10 cellular contexts compared by ENCODE assay signal in the genomic region with DNA sequence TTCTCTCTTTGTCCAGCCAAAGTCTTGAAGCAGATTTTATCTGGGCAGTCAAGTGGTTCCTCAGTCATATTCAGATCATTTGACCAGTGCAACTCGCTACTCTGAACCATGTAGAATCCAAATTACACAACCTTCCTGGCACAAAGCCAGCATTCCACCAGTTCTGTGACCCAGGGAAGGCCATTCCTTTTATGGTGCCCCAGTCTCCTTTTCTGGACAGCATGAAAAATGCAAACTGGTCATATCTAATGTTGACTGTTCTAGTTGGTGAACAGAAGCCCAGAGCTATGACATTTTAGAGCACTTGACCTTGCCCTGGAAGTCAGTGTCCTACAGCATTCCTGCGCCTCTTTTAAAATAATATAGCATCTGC.
DNase-seq lines count a peak whose midpoint lies in the region; ATAC-seq and TF ChIP-seq lines count a peak whose summit lies in the region.
"Had no signal": no experiment of that assay in that cellular context is flagged by ENCODE, and none has a peak within 500 bp of the region (broad histone marks: within the 10 kb centered on the region; RNA-seq: fewer than 3 reads in every experiment).

No MANE protein-coding gene starts in this region.

- H3K4me1 Mint-ChIP-seq in CD4-positive, alpha-beta T cell (ENCODE audit: low read depth) = no peaks in the 10 kb centered on the region
- H3K4me1 Mint-ChIP-seq: T-helper 17 cell had no signal

- H3K4ac ChIP-seq in neuronal stem cell (ENCODE audit: low read length) = no peak overlapping the region

- ATAC-seq in HG02798 (IDR thresholded peaks at IDR 0.05; ENCODE audit: poor library complexity, unreplicated experiment) = no peak
- no peak for ATAC-seq in CD4-positive, alpha-beta T cell (ENCODE audit: poor library complexity)
- ATAC-seq: T-helper 17 cell had no signal

- no peak overlapping the region for H3K9ac ChIP-seq in neuronal stem cell (ENCODE audit: low read depth, low read length, poor library complexity)

- H3K9me3 ChIP-seq in Peyer's patch = no peaks in the 10 kb centered on the region
- no peaks in the 10 kb centered on the region for H3K9me3 ChIP-seq in neuronal stem cell (replicated peaks in 1 of 2; ENCODE audit: control insufficient read depth in 2 of 2, insufficient read depth in 1 of 2, low read depth in 1 of 2, low read length in 2 of 2)
- H3K9me3 ChIP-seq in CD4-positive, alpha-beta T cell (ENCODE audit: control insufficient read depth, low read length) = no peaks in the 10 kb centered on the region

- H2BK12ac ChIP-seq in neuronal stem cell (ENCODE audit: low read length) = no peak overlapping the region

- no peak overlapping the region for H3K27ac Mint-ChIP-seq in CD4-positive, alpha-beta T cell
- H3K27ac Mint-ChIP-seq: activated T-helper 1 cell treated with anti-CD3 and anti-CD28 coated beads, Interleukin-12 subunit alpha, Interleukin-12 subunit beta, Interleukin-2, Interleukin-4 antibody, amounts not matched to agents 30 ng/mL and 10 ng/mL and 1 ng/mL, durations not matched to agents 14 hours and 24 hours and 36 hours; T-helper 17 cell had no signal

- H2BK120ac ChIP-seq in neuronal stem cell (ENCODE audit: low read depth, low read length) = no peak overlapping the region

- H4K8ac ChIP-seq in neuronal stem cell (ENCODE audit: low read depth, low read length) = no peak overlapping the region

- H3K14ac ChIP-seq in neuronal stem cell (ENCODE audit: low read length) = no peak overlapping the region

- no peaks in the 10 kb centered on the region for H3K79me1 ChIP-seq in neuronal stem cell (ENCODE audit: low read depth, low read length)

- no peak overlapping the region for H3K4me3 ChIP-seq in AG04449 (ENCODE audit: low read depth, low read length)
- no peak overlapping the region for H3K4me3 ChIP-seq in Peyer's patch
- no peak overlapping the region for H3K4me3 ChIP-seq in neuronal stem cell (ENCODE audit: low read length in 2 of 2)

- no peaks in the 10 kb centered on the region for H3K36me3 Mint-ChIP-seq in CD4-positive, alpha-beta T cell (ENCODE audit: low read depth)

- peaks cover 3% of the 10 kb centered on the region for H3K9me3 Mint-ChIP-seq in CD4-positive, alpha-beta T cell

- CTCF ChIA-PET in AG04449 (lab: Yijun Ruan, JAX) = interaction anchor here (1.2 kb wide), 1 partner anchor 9 kb away, joined by 4 read pairs; no protein-coding TSS in a partner anchor
- CTCF ChIA-PET in CD4-positive, alpha-beta T cell (lab: Charles Lee) = no interaction called here

- no peaks in the 10 kb centered on the region for H3K4me1 ChIP-seq in Peyer's patch
- H3K4me1 ChIP-seq in neuronal stem cell (ENCODE audit: control insufficient read depth in 2 of 2, insufficient read depth in 1 of 2, low read depth in 1 of 2, low read length in 2 of 2) = peaks cover 0 to 3% of the 10 kb centered on the region in 2 donors

- no peak overlapping the region for H3K18ac ChIP-seq in neuronal stem cell (ENCODE audit: low read length)

- H3K4me2 ChIP-seq in neuronal stem cell (ENCODE audit: insufficient read depth, low read length, poor library complexity, severe bottlenecking) = no peak overlapping the region

- no peak for TF ChIP-seq POLR2A in Peyer's patch (IDR thresholded peaks at IDR 0.05)

- H3K27ac ChIP-seq in Peyer's patch = peak overlapping the region in 1 of 4 donors; percentile 47
- H3K27ac ChIP-seq in neuronal stem cell (replicated peaks; ENCODE audit: low read length) = no peak overlapping the region
- no peak overlapping the region for H3K27ac ChIP-seq in CD4-positive, alpha-beta T cell (ENCODE audit: low read depth, low read length)

- no peak overlapping the region for H3K23ac ChIP-seq in neuronal stem cell (ENCODE audit: low read depth, low read length, poor library complexity)

- H3K36me3 ChIP-seq in Peyer's patch (no peaks in the 10 kb centered on the region), neuronal stem cell (replicated peaks in 1 of 2; ENCODE audit: control insufficient read depth in 2 of 2, insufficient read depth in 2 of 2, low read length in 2 of 2) (no peaks in the 10 kb centered on the region)

- H3K4me3 Mint-ChIP-seq in CD4-positive, alpha-beta T cell = no peak overlapping the region
- H3K4me3 Mint-ChIP-seq: activated T-helper 1 cell treated with anti-CD3 and anti-CD28 coated beads, Interleukin-12 subunit alpha, Interleukin-12 subunit beta, Interleukin-2, Interleukin-4 antibody, amounts not matched to agents 30 ng/mL and 10 ng/mL and 1 ng/mL, durations not matched to agents 14 hours and 24 hours and 36 hours; T-helper 17 cell had no signal

- H3K27me3 ChIP-seq in Peyer's patch (no peaks in the 10 kb centered on the region), neuronal stem cell (ENCODE audit: control insufficient read depth in 3 of 3, insufficient read depth in 3 of 3, low read depth in 1 of 3, low read length in 3 of 3) (no peaks in the 10 kb centered on the region)
- H3K27me3 ChIP-seq in CD4-positive, alpha-beta T cell (ENCODE audit: control insufficient read depth, insufficient read depth, low read length) = no peaks in the 10 kb centered on the region

- H2AK5ac ChIP-seq in neuronal stem cell (ENCODE audit: low read depth, low read length) = no peak overlapping the region

- intact Hi-C loops in CD4-positive, alpha-beta T cell (cut with DNase I, micrococcal nuclease) = no loop called here

- H2AFZ ChIP-seq in neuronal stem cell (ENCODE audit: low read length) = no peak overlapping the region

- WGBS in neuronal stem cell (ENCODE audit: extremely low coverage in 2 of 2, insufficient read length in 2 of 2, insufficient replicate concordance in 1 of 2), 2 donors = no CpG with 5 or more reads among the region's 2 CpGs

- H2BK5ac ChIP-seq in neuronal stem cell (ENCODE audit: low read length) = no peak overlapping the region

- DNase-seq in AG04449 (ENCODE audit: low read depth, low spot score) = peak; percentile 29
- peak in 2 of 3 donors; percentile 17 to 58 for DNase-seq in Peyer's patch
- peak; percentile 81 for DNase-seq in fibroblast of peridontal ligament (ENCODE audit: extremely low read depth)
- peak; percentile 69 for DNase-seq in non-pigmented ciliary epithelial cell (ENCODE audit: low read depth)
- no peak for DNase-seq in AML-193 (lab: John Stamatoyannopoulos, UW)
- no peak for DNase-seq in neuronal stem cell (ENCODE audit: low spot score)
- DNase-seq in CD4-positive, alpha-beta T cell = no peak
- DNase-seq: T-helper 17 cell had no signal

- POLR2A ChIA-PET in AG04449 (lab: Yijun Ruan, JAX) = interaction anchor here (0.8 kb wide), 1 partner anchor 16 kb away, joined by 3 read pairs; no protein-coding TSS in a partner anchor
- POLR2A ChIA-PET in CD4-positive, alpha-beta T cell (lab: Charles Lee) = no interaction called here

- H4K91ac ChIP-seq in neuronal stem cell (ENCODE audit: low read depth, low read length, poor library complexity) = no peak overlapping the region

- H3K27me3 Mint-ChIP-seq in CD4-positive, alpha-beta T cell = no peaks in the 10 kb centered on the region
- H3K27me3 Mint-ChIP-seq: T-helper 17 cell had no signal

- TF ChIP-seq CTCF in AG04449 (IDR thresholded peaks at IDR 0.05; ENCODE audit: insufficient read depth, low read length, missing control alignments) (no peak), Peyer's patch (IDR thresholded peaks at IDR 0.05) (no peak)
- TF ChIP-seq CTCF in CD4-positive, alpha-beta T cell (IDR thresholded peaks at IDR 0.05) = no peak

- no peak overlapping the region for H2BK15ac ChIP-seq in neuronal stem cell (ENCODE audit: low read length)

Comparison
In these comparisons a context has a peak if more than half of its experiments do, and no peak if none do; other contexts are left out.
1. DNase-seq: peak in AG04449 (single experiment), Peyer's patch (2 of 3), fibroblast of peridontal ligament (single experiment) and non-pigmented ciliary epithelial cell (single experiment); none in AML-193 (0 of 2), neuronal stem cell (single experiment) and CD4-positive, alpha-beta T cell (0 of 10).